ENCODE assay signal across 7 cellular contexts in the genomic region with DNA sequence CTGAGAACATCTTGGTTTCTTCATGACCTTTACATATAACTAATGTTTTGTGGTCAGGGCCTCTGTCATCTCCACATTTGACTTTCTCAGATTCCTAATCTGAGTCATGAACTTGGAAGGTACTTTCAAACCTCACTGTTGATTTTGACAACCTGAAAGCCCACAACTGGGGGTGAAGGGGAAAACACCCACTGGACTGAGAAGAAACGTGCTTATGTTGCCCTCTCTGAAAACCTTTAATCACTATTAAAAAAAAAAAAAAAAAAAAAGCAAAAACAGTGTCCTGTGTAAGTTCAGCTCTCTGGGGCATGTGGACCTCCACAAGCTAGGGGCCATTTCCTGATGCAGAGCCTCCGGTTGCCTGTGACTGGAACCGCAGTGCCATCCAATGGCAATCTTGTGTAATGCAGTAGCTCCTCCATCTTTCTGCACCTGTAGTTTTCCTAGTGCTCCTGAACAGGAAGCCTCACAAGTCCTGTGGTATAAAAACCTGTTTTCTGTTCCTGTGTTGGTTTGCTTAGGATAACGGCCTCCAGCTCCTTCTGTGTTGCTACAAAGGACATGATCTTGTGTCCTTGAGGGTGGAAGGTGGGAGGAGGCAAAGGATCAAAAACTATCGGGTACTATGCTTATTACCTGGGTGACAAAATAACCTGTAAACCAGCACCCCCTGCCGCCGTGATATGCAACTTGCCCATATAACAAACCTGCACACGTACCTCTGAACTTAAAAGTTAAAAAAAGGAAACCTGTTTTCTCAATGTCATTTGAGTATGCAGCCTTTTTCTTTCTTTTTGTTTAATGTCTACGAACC.
A peak's percentile ranks its signal among the peaks of the same experiment; 100 is the strongest.
DNase-seq lines count a peak whose midpoint lies in the region; ATAC-seq and TF ChIP-seq lines count a peak whose summit lies in the region.

No MANE protein-coding gene starts in this region.

- ATAC-seq in GM21619 (IDR thresholded peaks at IDR 0.05; ENCODE audit: unreplicated experiment): peak; percentile 81
- ATAC-seq in heart left ventricle: peak in 1 of 4 donors; percentile 41
- ATAC-seq in gastrocnemius medialis: no peak

- intact Hi-C loops in heart left ventricle (cut with DNase I): loop anchor here in 8 of 10 donors (2.0 to 10.0 kb wide), 4 partner anchors 452 to 460 kb away; a partner anchor contains a TSS
- intact Hi-C loops in gastrocnemius medialis (cut with DNase I; ENCODE audit: low total_unique reads): loop anchor here (10.0 kb wide), 1 partner anchor 192 kb away; no protein-coding TSS in a partner anchor

- H3K27me3 ChIP-seq in heart left ventricle (peaks cover 0 to 4% (median 0%) of the 10 kb centered on the region in 9 donors), gastrocnemius medialis (no peaks in the 10 kb centered on the region)

- TF ChIP-seq POLR2A in heart left ventricle (IDR thresholded peaks at IDR 0.05): no peak
- TF ChIP-seq POLR2A in gastrocnemius medialis (IDR thresholded peaks at IDR 0.05): no peak

- no peaks in the 10 kb centered on the region for H3K9me3 ChIP-seq in heart left ventricle
- H3K9me3 ChIP-seq in gastrocnemius medialis: no peaks in the 10 kb centered on the region

- H3K4me1 ChIP-seq in heart left ventricle (no peaks in the 10 kb centered on the region), gastrocnemius medialis (no peaks in the 10 kb centered on the region)

- TF ChIP-seq CTCF in GM12865 (IDR thresholded peaks at IDR 0.05; ENCODE audit: insufficient read depth, low read depth, low read length, missing control alignments): peak; percentile 79
- peak; percentile 15 to 58 (median 45) for TF ChIP-seq CTCF in heart left ventricle (IDR thresholded peaks at IDR 0.05)
- TF ChIP-seq CTCF in gastrocnemius medialis (IDR thresholded peaks at IDR 0.05 in 4 of 5, conservative IDR thresholded peaks at IDR 0.05 in 1 of 5): peak in 3 of 5 experiments; percentile 27 to 30 (median 30)

- WGBS in heart left ventricle, 4 donors: 24 to 32% (median 26%) methylated on average over 9 of the region's 9 CpGs

- H3K4me3 ChIP-seq in GM12865 (ENCODE audit: low read depth, low read length): peak overlapping the region; percentile 21
- H3K4me3 ChIP-seq in heart left ventricle: no peak overlapping the region
- no peak overlapping the region for H3K4me3 ChIP-seq in gastrocnemius medialis

- H3K27ac ChIP-seq in heart left ventricle: no peak overlapping the region
- no peak overlapping the region for H3K27ac ChIP-seq in gastrocnemius medialis

- in situ Hi-C loops in gastrocnemius medialis (cut with MboI; ENCODE audit: low sequenced_read_pairs in 4 of 4): no loop called here

- DNase-seq in GM12865 (ENCODE audit: low read depth) (peak; percentile 92), HT-29 (ENCODE audit: low spot score) (peak; percentile 92), NCI-H69 (lab: John Stamatoyannopoulos, UW) (peak; percentile 84), heart left ventricle (peak in 1 of 5 donors; percentile 11), gastrocnemius medialis (no peak)
- DNase-seq in activated T-cell treated with anti-CD3 and anti-CD28 coated beads, Interleukin-2, amount 50 U/mL, for 1 hour: peak; percentile 24

- H3K36me3 ChIP-seq in heart left ventricle (no peaks in the 10 kb centered on the region), gastrocnemius medialis (no peaks in the 10 kb centered on the region)

Comparison
In these comparisons a context has a peak if more than half of its experiments do, and no peak if none do; other contexts are left out.
1. DNase-seq: peak in GM12865 (single experiment), HT-29 (single experiment), NCI-H69 (single experiment) and activated T-cell treated with anti-CD3 and anti-CD28 coated beads, Interleukin-2, amount 50 U/mL, for 1 hour (single experiment); none in gastrocnemius medialis (0 of 2).
2. Peak in every context shown above with its lines, with median percentiles within 50 percentile points of each other: CTCF ChIP-seq.